In the genomic region with DNA sequence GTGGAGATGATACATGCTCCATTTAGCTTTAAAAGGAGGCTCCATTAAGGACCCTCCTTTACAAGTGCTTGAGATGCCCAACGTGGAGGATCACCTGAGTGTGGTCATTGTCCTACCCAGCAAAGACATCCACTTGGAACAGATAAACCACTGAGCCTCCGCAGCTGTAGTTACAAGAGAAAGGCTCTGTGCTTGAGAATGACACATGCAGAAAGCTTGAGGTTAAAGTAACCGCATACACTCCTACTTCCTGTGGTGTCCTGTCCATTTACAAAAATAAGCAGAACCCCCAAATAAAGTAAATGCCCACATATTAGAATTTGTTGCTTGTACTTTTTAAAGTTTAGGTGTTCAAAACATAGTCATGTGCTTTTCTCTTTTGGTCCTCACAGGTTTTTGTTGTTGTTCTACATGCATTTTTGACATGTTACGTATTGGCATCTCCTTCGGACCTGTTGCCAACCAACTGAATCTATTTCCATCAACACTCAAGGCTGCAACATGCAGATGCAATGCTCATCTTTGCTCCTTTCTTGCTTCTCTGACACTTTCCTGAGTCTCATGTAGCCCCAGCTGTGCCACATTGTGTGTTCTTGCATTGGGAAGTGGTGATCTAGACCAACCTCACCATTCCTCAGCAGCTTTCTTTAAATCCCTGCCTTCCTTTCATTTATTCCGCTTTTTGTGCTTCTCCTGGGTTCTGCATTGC, we compare ENCODE assay signal across 9 cellular contexts. TPM values are rescaled to one million over a fixed set of nuclear protein-coding genes. Genes with fewer than 3 reads are reported as not detected.
DNase-seq lines count a peak whose midpoint lies in the region; ATAC-seq, FAIRE-seq and TF ChIP-seq lines count a peak whose summit lies in the region.
"Had no signal": no experiment of that assay in that cellular context is flagged by ENCODE, and none has a peak within 500 bp of the region (broad histone marks: within the 10 kb centered on the region; RNA-seq: fewer than 3 reads in every experiment).

No MANE protein-coding gene starts in this region.

- no peaks in the 10 kb centered on the region for H4K20me1 ChIP-seq in astrocyte (ENCODE audit: insufficient read depth, low read length)

- no peaks in the 10 kb centered on the region for H3K27me3 Mint-ChIP-seq in astrocyte (ENCODE audit: low read depth, unreplicated experiment)

- H3K36me3 ChIP-seq in astrocyte (ENCODE audit: insufficient read depth, low read length): no peaks in the 10 kb centered on the region

- H3K27ac Mint-ChIP-seq in astrocyte (ENCODE audit: unreplicated experiment): no peak overlapping the region

- H3K4me2 ChIP-seq in astrocyte (ENCODE audit: low read length): peak overlapping the region; percentile 51

- H3K79me2 ChIP-seq in astrocyte (ENCODE audit: insufficient read depth, low read length): no peaks in the 10 kb centered on the region

- peaks cover 11% of the 10 kb centered on the region for H3K4me1 ChIP-seq in astrocyte (ENCODE audit: insufficient read depth, low read length)

- H3K4me1 Mint-ChIP-seq in astrocyte (ENCODE audit: low read depth, unreplicated experiment): peaks cover 13% of the 10 kb centered on the region

- H3K4me3 Mint-ChIP-seq in astrocyte (ENCODE audit: unreplicated experiment): no peak overlapping the region

- H3K4me3 ChIP-seq in astrocyte (ENCODE audit: insufficient read depth, low read depth, low read length): no peak overlapping the region

- FAIRE-seq in astrocyte (lab: Jason Lieb, UNC): peak; percentile 80

- ATAC-seq in GM21390 (IDR thresholded peaks at IDR 0.05; ENCODE audit: unreplicated experiment) (peak; percentile 88), HG03521 (IDR thresholded peaks at IDR 0.05; ENCODE audit: unreplicated experiment) (peak; percentile 88), left lobe of liver (no peak)

- no peaks in the 10 kb centered on the region for H3K9me3 ChIP-seq in astrocyte (ENCODE audit: insufficient read depth, low read depth, low read length)

- peak overlapping the region; percentile 49 for H3K27ac ChIP-seq in astrocyte (ENCODE audit: low read depth, low read length)

- no peaks in the 10 kb centered on the region for H3K36me3 Mint-ChIP-seq in astrocyte (ENCODE audit: low read depth, unreplicated experiment)

- no peak for TF ChIP-seq CTCF in astrocyte (IDR thresholded peaks at IDR 0.05; ENCODE audit: insufficient read depth, low read depth, low read length)

- no peaks in the 10 kb centered on the region for H3K27me3 ChIP-seq in astrocyte (ENCODE audit: insufficient read depth, low read length)

- H2AFZ ChIP-seq in astrocyte (ENCODE audit: low read depth, low read length): no peak overlapping the region

- no peak overlapping the region for H3K9ac ChIP-seq in astrocyte (ENCODE audit: low read length)

- DNase-seq in CD1c-positive myeloid dendritic cell (ENCODE audit: extremely low spot score) (peak; percentile 39), astrocyte (ENCODE audit: low read depth) (peak; percentile 84), left lobe of liver (ENCODE audit: low spot score) (no peak), NCI-H146 treated with DMSO at 0.1 percent for 48 hours (lab: John Stamatoyannopoulos, UW; ENCODE audit: unreplicated experiment) (no peak), D341Med (ENCODE audit: low spot score) (no peak), NCI-H1417 treated with DMSO at 0.1 percent for 48 hours (lab: John Stamatoyannopoulos, UW) (no peak)

- peaks cover 2% of the 10 kb centered on the region for H3K9me3 Mint-ChIP-seq in astrocyte (ENCODE audit: unreplicated experiment)

RNA-seq across cellular contexts. Expression of a gene that starts 56.0 kb away (rescaled TPM):
- total RNA-seq in astrocyte (11.3 and 18.0 TPM in 2 replicates), left lobe of liver (not detected)
- total RNA-seq: pulmonary artery endothelial cell had no signal

RNA-seq across cellular contexts. Expression of a gene that starts 56.3 kb away (rescaled TPM):
- total RNA-seq in astrocyte (0.60 and 1.7 TPM in 2 replicates), left lobe of liver (not detected)

Comparison
In these comparisons a context has a peak if more than half of its experiments do, and no peak if none do; other contexts are left out.
1. DNase-seq: peak in CD1c-positive myeloid dendritic cell (single experiment) and astrocyte (single experiment); none in left lobe of liver (single experiment), NCI-H146 treated with DMSO at 0.1 percent for 48 hours (single experiment), D341Med (single experiment) and NCI-H1417 treated with DMSO at 0.1 percent for 48 hours (single experiment).
2. RNA of a gene that starts 56.0 kb away (total RNA-seq): 11.3 to 18.0 TPM in astrocyte; not detected in left lobe of liver (single experiment); every median in the first group is over 10 times any median in the second.